37 cellular contexts compared by ENCODE assay signal in genomic region chr2:61562615-61563014, GRCh38. TPM values are rescaled to one million over a fixed set of nuclear protein-coding genes. Genes with fewer than 3 reads are reported as not detected.
DNase-seq lines count a peak whose midpoint lies in the region; ATAC-seq, FAIRE-seq and TF ChIP-seq lines count a peak whose summit lies in the region.
"Had no signal": no experiment of that assay in that cellular context is flagged by ENCODE, and none has a peak within 500 bp of the region (broad histone marks: within the 10 kb centered on the region; RNA-seq: fewer than 3 reads in every experiment).

No MANE protein-coding gene starts in this region.

- TF ChIP-seq CTCF in HepG2 (CRISPR knock-in tag; IDR thresholded peaks at IDR 0.05) (no peak), right lobe of liver (IDR thresholded peaks at IDR 0.05) (no peak), HEK293 (tag by site-specific recombination; IDR thresholded peaks at IDR 0.05) (no peak), WTC11 (IDR thresholded peaks at IDR 0.05) (no peak), K562 (IDR thresholded peaks at IDR 0.05 in 2 of 3, conservative IDR thresholded peaks at IDR 0.05 in 1 of 3; ENCODE audit: insufficient read depth in 2 of 3, low read depth in 1 of 3, low read length in 3 of 3) (no peak)

- no peaks in the 10 kb centered on the region for H3K9me1 ChIP-seq in K562 (ENCODE audit: control insufficient read depth, insufficient read depth, low read length)

- H3K27ac Mint-ChIP-seq in WTC11, result no peak overlapping the region
- H3K27ac Mint-ChIP-seq: B cell; CD14-positive monocyte; CD4-positive, alpha-beta memory T cell; CD4-positive, alpha-beta T cell; CD4-positive, CD25-positive, alpha-beta regulatory T cell; CD8-positive, alpha-beta memory T cell; CD8-positive, alpha-beta T cell had no signal

- FAIRE-seq in HepG2 (lab: Jason Lieb, UNC), result no peak
- no peak for FAIRE-seq in K562 (lab: Jason Lieb, UNC)
- FAIRE-seq: A204.1, A549, D721Med had no signal

- BruUV-seq in HepG2 (replicated peaks; lab: Mats Ljungman, UMichigan), result no TSS peak
- BruUV-seq in K562 (replicated peaks; lab: Mats Ljungman, UMichigan), result no TSS peak

- H3K36me3 Mint-ChIP-seq in WTC11, result no peaks in the 10 kb centered on the region
- H3K36me3 Mint-ChIP-seq: CD14-positive monocyte; CD4-positive, alpha-beta memory T cell; CD4-positive, CD25-positive, alpha-beta regulatory T cell; CD8-positive, alpha-beta memory T cell; CD8-positive, alpha-beta T cell had no signal

- no peak overlapping the region for H3K27ac ChIP-seq in HepG2 (ENCODE audit: extremely low read length, insufficient read depth, low read length)
- H3K27ac ChIP-seq in right lobe of liver, result no peak overlapping the region
- H3K27ac ChIP-seq in HEK293 (ENCODE audit: extremely low read depth, low read depth, low read length), result no peak overlapping the region
- no peak overlapping the region for H3K27ac ChIP-seq in K562 (ENCODE audit: extremely low read depth, low read depth, low read length)
- H3K27ac ChIP-seq: 22Rv1; A549; BLaER1; BLaER1 treated with 17β-estradiol and CSF1 and Interleukin-3, amounts not matched to agents 10 nM and 100 nM; C4-2B had no signal

- CTCF ChIA-PET in HepG2 (lab: Yijun Ruan, JAX; ENCODE audit: low intra/inter-chr PET ratio, low total read pairs), result no interaction called here
- CTCF ChIA-PET in HEK293 (lab: Yijun Ruan, JAX), result interaction anchor here (1.3 kb wide), 1 partner anchor 96 kb away, joined by 5 read pairs; no protein-coding TSS in a partner anchor
- CTCF ChIA-PET in WTC11 (lab: Charles Lee), result interaction anchor here (1.3 kb wide), 1 partner anchor 80 kb away, joined by 4 read pairs; no protein-coding TSS in a partner anchor
- CTCF ChIA-PET in K562 (lab: Yijun Ruan, JAX; ENCODE audit: low intra/inter-chr PET ratio), result no interaction called here

- TF ChIP-seq POLR2A in HepG2 (IDR thresholded peaks at IDR 0.05; ENCODE audit: insufficient read depth in 1 of 2, low read depth in 2 of 2, low read length in 2 of 2) (no peak), right lobe of liver (IDR thresholded peaks at IDR 0.05) (no peak), K562 (conservative IDR thresholded peaks at IDR 0.05) (no peak)

- ATAC-seq in HepG2, result no peak
- no peak for ATAC-seq in right lobe of liver
- no peak for ATAC-seq in WTC11
- ATAC-seq in K562, result no peak
- ATAC-seq: A549; CD8-positive, alpha-beta T cell had no signal

- H3K4me3 Mint-ChIP-seq in WTC11, result no peak overlapping the region
- H3K4me3 Mint-ChIP-seq: B cell; CD14-positive monocyte; CD4-positive, alpha-beta memory T cell; CD4-positive, alpha-beta T cell; CD4-positive, CD25-positive, alpha-beta regulatory T cell; CD8-positive, alpha-beta memory T cell; CD8-positive, alpha-beta T cell had no signal

- H3K79me2 ChIP-seq in HepG2 (ENCODE audit: insufficient read depth, low read length) (no peaks in the 10 kb centered on the region), K562 (ENCODE audit: control insufficient read depth, insufficient read depth, low read length) (no peaks in the 10 kb centered on the region)

- H3K27me3 Mint-ChIP-seq in WTC11 (ENCODE audit: low read depth), result no peaks in the 10 kb centered on the region
- H3K27me3 Mint-ChIP-seq: CD4-positive, alpha-beta T cell had no signal

- no peaks in the 10 kb centered on the region for H3K4me1 Mint-ChIP-seq in WTC11
- H3K4me1 Mint-ChIP-seq: B cell; CD14-positive monocyte; CD4-positive, CD25-positive, alpha-beta regulatory T cell had no signal

- no peak overlapping the region for H3K4me3 ChIP-seq in HepG2 (replicated peaks in 1 of 3; ENCODE audit: insufficient read depth in 1 of 3, low read depth in 2 of 3, low read length in 3 of 3)
- no peak overlapping the region for H3K4me3 ChIP-seq in right lobe of liver
- H3K4me3 ChIP-seq in HEK293 (ENCODE audit: low read depth, low read length), result no peak overlapping the region
- H3K4me3 ChIP-seq in K562, result no peak overlapping the region
- H3K4me3 ChIP-seq: A549; BLaER1; BLaER1 treated with 17β-estradiol and CSF1 and Interleukin-3, amounts not matched to agents 10 nM and 100 nM had no signal

- H3K9ac ChIP-seq in HepG2 (ENCODE audit: insufficient read depth, low read depth, low read length) (no peak overlapping the region), K562 (ENCODE audit: insufficient read depth in 1 of 2, low read depth in 2 of 2, low read length in 2 of 2) (no peak overlapping the region)
- H3K9ac ChIP-seq: BLaER1; BLaER1 treated with 17β-estradiol and CSF1 and Interleukin-3, amounts not matched to agents 10 nM and 100 nM had no signal

- POLR2A ChIA-PET in HepG2 (lab: Yijun Ruan, JAX), result no interaction called here
- POLR2A ChIA-PET in HEK293 (lab: Yijun Ruan, JAX), result no interaction called here
- POLR2A ChIA-PET in WTC11 (lab: Charles Lee), result no interaction called here
- POLR2A ChIA-PET in K562 (lab: Yijun Ruan, JAX), result interaction anchor here (0.6 kb wide), 1 partner anchor 1646 kb away, joined by 3 read pairs; no protein-coding TSS in a partner anchor

- no peaks in the 10 kb centered on the region for H3K36me3 ChIP-seq in HepG2 (replicated peaks in 1 of 2; ENCODE audit: control insufficient read depth in 1 of 2, insufficient read depth in 2 of 2, low read length in 2 of 2)
- no peaks in the 10 kb centered on the region for H3K36me3 ChIP-seq in right lobe of liver
- no peaks in the 10 kb centered on the region for H3K36me3 ChIP-seq in HEK293 (ENCODE audit: control insufficient read depth in 2 of 2, insufficient read depth in 1 of 2, low read length in 2 of 2)
- no peaks in the 10 kb centered on the region for H3K36me3 ChIP-seq in K562 (ENCODE audit: control insufficient read depth, insufficient read depth, low read length)
- H3K36me3 ChIP-seq: BE2C; BLaER1; BLaER1 treated with 17β-estradiol and CSF1 and Interleukin-3, amounts not matched to agents 10 nM and 100 nM had no signal

- intact Hi-C loops in HepG2 (cut with micrococcal nuclease; ENCODE audit: unreplicated experiment), result no loop called here
- intact Hi-C loops in right lobe of liver (cut with DNase I), result no loop called here
- intact Hi-C loops in K562 (cut with micrococcal nuclease), result no loop called here

- H3K4me1 ChIP-seq in HepG2 (ENCODE audit: insufficient read depth, low read length) (no peaks in the 10 kb centered on the region), right lobe of liver (no peaks in the 10 kb centered on the region), HEK293 (ENCODE audit: control insufficient read depth, insufficient read depth, low read length) (no peaks in the 10 kb centered on the region), K562 (replicated peaks in 1 of 2; ENCODE audit: control insufficient read depth in 2 of 2, insufficient read depth in 2 of 2, low read length in 2 of 2) (no peaks in the 10 kb centered on the region; a peak in 1 of 5 replicates)
- H3K4me1 ChIP-seq: BE2C; BLaER1; BLaER1 treated with 17β-estradiol and CSF1 and Interleukin-3, amounts not matched to agents 10 nM and 100 nM; Caco-2 had no signal

- H3K4me2 ChIP-seq in HepG2 (ENCODE audit: low read depth, low read length) (no peak overlapping the region), K562 (ENCODE audit: insufficient read depth, low read length) (no peak overlapping the region)
- H3K4me2 ChIP-seq: A549; BLaER1; BLaER1 treated with 17β-estradiol and CSF1 and Interleukin-3, amounts not matched to agents 10 nM and 100 nM had no signal

- H2AFZ ChIP-seq in HepG2 (ENCODE audit: low read length) (no peak overlapping the region), K562 (ENCODE audit: low read depth, low read length) (no peak overlapping the region)

- DNase-seq in HepG2 (ENCODE audit: low spot score) (no peak), right lobe of liver (no peak), WTC11 (ENCODE audit: low spot score) (no peak), K562 (ENCODE audit: extremely low read depth in 1 of 4, low spot score in 3 of 4) (no peak), activated gamma-delta T cell treated with Interleukin-2 at 50 U/mL for 16 hours (no peak), NCI-H1694 (lab: John Stamatoyannopoulos, UW) (no peak), G401 (ENCODE audit: low spot score) (no peak)
- DNase-seq: 8988T; ACHN; AML-193; BE2C; C1 segment of cervical spinal cord; Caco-2; Calu3; CD4-positive, alpha-beta memory T cell; CD4-positive, alpha-beta T cell; CD4-positive, CD25-positive, alpha-beta regulatory T cell; CD8-positive, alpha-beta memory T cell; CD8-positive, alpha-beta T cell; COR-L47; DMS 273 treated with DMSO at 0.1 percent for 48 hours; DMS153; DMS53; DMS79; DMS79 treated with DMSO at 0.1 percent for 48 hours; DND-41; EL had no signal

- TF ChIP-seq EP300 in HepG2 (IDR thresholded peaks at IDR 0.05; ENCODE audit: low read depth in 2 of 2, low read length in 2 of 2) (no peak), HepG2 (CRISPR knock-in tag; IDR thresholded peaks at IDR 0.05; ENCODE audit: borderline replicate concordance) (no peak), K562 (IDR thresholded peaks at IDR 0.05; ENCODE audit: low read length) (no peak)

- no peaks in the 10 kb centered on the region for H3K9me3 Mint-ChIP-seq in WTC11
- H3K9me3 Mint-ChIP-seq: CD14-positive monocyte; CD4-positive, alpha-beta memory T cell; CD4-positive, alpha-beta T cell; CD8-positive, alpha-beta memory T cell; CD8-positive, alpha-beta T cell had no signal

- in situ Hi-C loops in HepG2 (cut with HindIII; ENCODE audit: extremely low pct_ligation_motif_present, low pct_unique_long_range_greater_than_20kb) (no loop called here), K562 (cut with MboI) (no loop called here), G401 (cut with HindIII; ENCODE audit: low sequenced_read_pairs) (no loop called here)

- no peaks in the 10 kb centered on the region for H3K27me3 ChIP-seq in HepG2 (ENCODE audit: control insufficient read depth in 1 of 2, insufficient read depth in 2 of 2, low read length in 2 of 2)
- H3K27me3 ChIP-seq in right lobe of liver, result no peaks in the 10 kb centered on the region
- H3K27me3 ChIP-seq in K562 (ENCODE audit: control insufficient read depth in 2 of 2, insufficient read depth in 2 of 2, low read length in 2 of 2), result peaks cover 5 to 17% of the 10 kb centered on the region in 2 experiments
- H3K27me3 ChIP-seq: BE2C; BLaER1; BLaER1 treated with 17β-estradiol and CSF1 and Interleukin-3, amounts not matched to agents 10 nM and 100 nM had no signal

- H4K20me1 ChIP-seq in HepG2 (ENCODE audit: insufficient read depth, low read length) (no peaks in the 10 kb centered on the region), K562 (replicated peaks; ENCODE audit: control insufficient read depth, insufficient read depth, low read length) (no peaks in the 10 kb centered on the region)
- H4K20me1 ChIP-seq: BLaER1; BLaER1 treated with 17β-estradiol and CSF1 and Interleukin-3, amounts not matched to agents 10 nM and 100 nM had no signal

- TF ChIP-seq RAD21 in HepG2 (CRISPR knock-in tag; IDR thresholded peaks at IDR 0.05) (no peak), K562 (CRISPR knock-in tag; conservative IDR thresholded peaks at IDR 0.05 in 1 of 2, IDR thresholded peaks at IDR 0.05 in 1 of 2) (no peak)

- 39% methylated on average over 2 of the region's 2 CpGs for WGBS in HepG2 (ENCODE audit: low lambda C conversion rate)
- 95% methylated on average over 2 of the region's 2 CpGs for WGBS in right lobe of liver (ENCODE audit: insufficient coverage, low coverage, low lambda C conversion rate, missing lambda C conversion rate)
- WGBS in K562 (ENCODE audit: insufficient coverage, low coverage, missing lambda C conversion rate), result 0% methylated on average over 2 of the region's 2 CpGs

- H3K9me3 ChIP-seq in HepG2 (ENCODE audit: low read length), result no peaks in the 10 kb centered on the region
- H3K9me3 ChIP-seq in right lobe of liver, result no peaks in the 10 kb centered on the region
- H3K9me3 ChIP-seq in HEK293 (ENCODE audit: control insufficient read depth, insufficient read depth, low read depth, low read length), result no peaks in the 10 kb centered on the region
- no peaks in the 10 kb centered on the region for H3K9me3 ChIP-seq in K562 (replicated peaks; ENCODE audit: control insufficient read depth, insufficient read depth, low read depth, low read length)
- H3K9me3 ChIP-seq: A549; BE2C; BLaER1; BLaER1 treated with 17β-estradiol and CSF1 and Interleukin-3, amounts not matched to agents 10 nM and 100 nM; Caco-2 had no signal

RNA-seq across cellular contexts. Expression of gene XPO1, which starts 24.5 kb away (rescaled TPM):
- total RNA-seq in HepG2 (2016; rRNA removed; fragmentation: Illumina TruSeq; extraction: Trizol), result 212 and 301 TPM in 2 replicates
- total RNA-seq in HepG2 (2016; cell fraction: cytosol; rRNA removed; fragmentation: Illumina TruSeq; extraction: Trizol; ENCODE audit: low read depth), result 126 and 139 TPM in 2 replicates
- total RNA-seq in HepG2 (2016; cell fraction: insoluble cytoplasmic fraction; rRNA removed; fragmentation: Illumina TruSeq; extraction: Trizol), result 218 and 301 TPM in 2 replicates
- total RNA-seq in HepG2 (2016; cell fraction: membrane; rRNA removed; fragmentation: Illumina TruSeq; extraction: Trizol), result 90.9 and 111 TPM in 2 replicates
- total RNA-seq in HepG2 (2016; cell fraction: nucleus; rRNA removed; fragmentation: Illumina TruSeq; extraction: Trizol), result 246 and 260 TPM in 2 replicates
- 43.7 and 67.4 TPM in 2 replicates for polyA plus RNA-seq in HepG2 (2011; rRNA removed)
- polyA plus RNA-seq in HepG2 (2011; cell fraction: cytosol; rRNA removed), result 17.5 and 27.0 TPM in 2 replicates
- 81.7 and 90.4 TPM in 2 replicates for polyA plus RNA-seq in HepG2 (2011; cell fraction: nucleus; rRNA removed)
- polyA plus RNA-seq in HepG2 (2012), result 75.3 and 92.2 TPM in 2 replicates
- polyA plus RNA-seq in HepG2 (2016; cell fraction: cytosol; fragmentation: Illumina TruSeq; extraction: Trizol; ENCODE audit: low read depth), result 5.3 and 6.2 TPM in 2 replicates
- 187 and 199 TPM in 2 replicates for polyA plus RNA-seq in HepG2 (2016; cell fraction: insoluble cytoplasmic fraction; fragmentation: Illumina TruSeq; extraction: Trizol; ENCODE audit: low read depth)
- polyA plus RNA-seq in HepG2 (2016; cell fraction: membrane; fragmentation: Illumina TruSeq; extraction: Trizol; ENCODE audit: low read depth), result 23.1 and 26.6 TPM in 2 replicates
- polyA plus RNA-seq in HepG2 (2016; cell fraction: nucleus; fragmentation: Illumina TruSeq; extraction: Trizol; ENCODE audit: insufficient read depth, low read depth), result 273 and 284 TPM in 2 replicates
- 42.1 and 110 TPM in 2 replicates for polyA minus RNA-seq in HepG2 (2011; rRNA and poly(A)+ RNA removed; ENCODE audit: low replicate concordance)
- 55.4 and 63.7 TPM in 2 replicates for polyA minus RNA-seq in HepG2 (2011; cell fraction: cytosol; rRNA and poly(A)+ RNA removed)
- 201 and 221 TPM in 2 replicates for polyA minus RNA-seq in HepG2 (2011; cell fraction: nucleus; rRNA and poly(A)+ RNA removed)
- 10 to 100 TPM; 38.6 to 63.2 (median 51.2) TPM for total RNA-seq in right lobe of liver
- total RNA-seq in WTC11 (2021), result 258 to 272 TPM (median 260 TPM) in 3 replicates
- total RNA-seq in K562 (2011; cell fraction: chromatin; rRNA removed; ENCODE audit: low replicate concordance), result 379 and 1,649 TPM in 2 replicates
- 154 and 214 TPM in 2 replicates for total RNA-seq in K562 (2011; cell fraction: nucleolus; rRNA removed)
- total RNA-seq in K562 (2011; cell fraction: nucleoplasm; rRNA removed), result 491 and 590 TPM in 2 replicates
- 177 and 196 TPM in 2 replicates for total RNA-seq in K562 (2014; rRNA removed)
- 296 and 319 TPM in 2 replicates for total RNA-seq in K562 (2014; rRNA removed; fragmentation: Illumina TruSeq; extraction: Trizol)
- total RNA-seq in K562 (2015; rRNA removed; fragmentation: Illumina TruSeq; extraction: Trizol), result 284 and 301 TPM in 2 replicates
- total RNA-seq in K562 (2021), result 204 and 216 TPM in 2 replicates
- polyA plus RNA-seq in K562 (2011; rRNA removed), result 240 and 307 TPM in 2 replicates
- 49.5 and 115 TPM in 2 replicates for polyA plus RNA-seq in K562 (2011; cell fraction: cytosol; rRNA removed)
- 209 and 356 TPM in 2 replicates for polyA plus RNA-seq in K562 (2011; cell fraction: nucleus; rRNA removed)
- 150 and 157 TPM in 2 replicates for polyA plus RNA-seq in K562 (2012)
- 213 and 253 TPM in 2 replicates for polyA plus RNA-seq in K562 (2014; fragmentation: Illumina TruSeq; extraction: Trizol)
- polyA plus RNA-seq in K562 (2014; fragmentation: Nextera tagmentation; extraction: Ambion mirVana), result 10 to 100 TPM; 86.2 to 91.8 TPM
- 195 and 211 TPM in 2 replicates for polyA plus RNA-seq in K562 (2014; rRNA removed)
- polyA minus RNA-seq in K562 (2011; rRNA and poly(A)+ RNA removed), result 515 and 518 TPM in 2 replicates
- 122 and 170 TPM in 2 replicates for polyA minus RNA-seq in K562 (2011; cell fraction: cytosol; rRNA and poly(A)+ RNA removed)
- polyA minus RNA-seq in K562 (2011; cell fraction: nucleus; rRNA and poly(A)+ RNA removed), result 151 and 265 TPM in 2 replicates
- total RNA-seq in G401 (2014; rRNA removed; shearing (Covaris generic)), result 201 and 217 TPM in 2 replicates

Comparison
In these comparisons a context has a peak if more than half of its experiments do, and no peak if none do; other contexts are left out.
1. CTCF ChIA-PET loops: an anchor here in HEK293 (1.3 kb wide) and WTC11 (1.3 kb wide); none called in HepG2 and K562.
2. Of the 241 proteins assayed by ChIP-seq in both HepG2 and K562: peak only in HepG2: none; only in K562: none; in both: ZNF121; in neither: 240.